Comparison of ENCODE assay signal across 10 cellular contexts in the genomic region with DNA sequence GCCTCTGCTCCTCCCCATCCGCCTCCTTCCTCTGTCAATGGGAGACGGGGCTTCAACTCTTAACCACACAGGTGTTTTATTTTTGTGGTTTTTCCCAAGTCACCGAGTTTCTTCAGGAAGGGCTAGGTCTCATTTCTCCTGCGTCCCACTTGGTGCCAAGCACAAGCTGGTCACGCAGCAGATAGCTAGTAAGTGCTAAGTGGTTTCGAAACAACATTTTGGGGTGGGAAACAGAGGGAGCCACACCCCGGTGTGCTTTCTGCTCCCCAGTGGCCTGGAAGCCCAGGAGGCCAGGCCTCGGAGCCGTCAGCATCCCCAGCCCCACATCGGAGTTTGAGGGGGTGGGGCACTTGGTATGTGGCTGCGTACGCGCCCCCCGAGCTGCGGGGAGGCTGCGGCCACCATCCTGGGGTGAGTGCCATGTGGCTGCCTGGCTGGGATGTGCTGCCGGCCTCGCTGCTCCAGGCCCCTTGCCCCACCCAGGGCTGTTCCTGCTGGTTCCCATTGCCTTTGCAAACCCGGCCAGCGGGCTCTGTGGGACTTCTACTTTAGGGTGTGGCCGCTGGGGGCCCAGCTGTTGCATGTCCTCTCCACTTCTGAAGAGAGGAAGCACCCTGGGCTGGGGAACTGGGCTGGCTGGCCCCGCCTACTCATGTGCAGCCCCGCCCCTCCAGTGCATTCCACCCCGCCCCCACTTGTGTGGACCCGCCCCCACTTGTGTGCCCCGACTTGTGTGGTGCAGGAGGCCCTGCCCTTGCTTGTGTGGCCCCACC. TPM values are rescaled to one million over a fixed set of nuclear protein-coding genes. Genes with fewer than 3 reads are reported as not detected.
DNase-seq lines count a peak whose midpoint lies in the region; ATAC-seq and TF ChIP-seq lines count a peak whose summit lies in the region.
"Had no signal": no experiment of that assay in that cellular context is flagged by ENCODE, and none has a peak within 500 bp of the region (broad histone marks: within the 10 kb centered on the region; RNA-seq: fewer than 3 reads in every experiment).

No MANE protein-coding gene starts in this region.

- H3K36me3 Mint-ChIP-seq in glutamatergic neuron (ENCODE audit: unreplicated experiment), result no peaks in the 10 kb centered on the region
- H3K36me3 Mint-ChIP-seq: CD4-positive, CD25-positive, alpha-beta regulatory T cell had no signal

- H3K4me3 ChIP-seq in WERI-Rb-1 (ENCODE audit: low read depth, low read length) (no peak overlapping the region), transverse colon (no peak overlapping the region)

- H3K27ac ChIP-seq in WERI-Rb-1, result no peak overlapping the region
- H3K27ac ChIP-seq in transverse colon, result peak overlapping the region in 3 of 4 donors; percentile 19 to 48 (median 22)

- DNase-seq in activated CD4-positive, alpha-beta T cell treated with anti-CD3 and anti-CD28 coated beads for 4 hours, result peak; percentile 16 to 21
- no peak for DNase-seq in activated CD4-positive, alpha-beta T cell treated with anti-CD3 and anti-CD28 coated beads, Interleukin-2, amount 50 U/mL, for 4 hours
- DNase-seq in WERI-Rb-1 (peak; percentile 56), glutamatergic neuron (no peak), transverse colon (peak; percentile 55), NCI-H1048 (lab: John Stamatoyannopoulos, UW) (no peak), NCI-H748 (lab: John Stamatoyannopoulos, UW; ENCODE audit: unreplicated experiment) (no peak)
- DNase-seq: NCI-H526 treated with DMSO at 0.1 percent for 48 hours had no signal

- TF ChIP-seq POLR2A in transverse colon (IDR thresholded peaks at IDR 0.05), result no peak

- H3K27me3 Mint-ChIP-seq in glutamatergic neuron (ENCODE audit: unreplicated experiment), result peaks cover 25% of the 10 kb centered on the region
- H3K27me3 Mint-ChIP-seq: CD4-positive, CD25-positive, alpha-beta regulatory T cell had no signal

- no peak overlapping the region for H3K4me3 Mint-ChIP-seq in glutamatergic neuron (ENCODE audit: unreplicated experiment)
- H3K4me3 Mint-ChIP-seq: CD4-positive, CD25-positive, alpha-beta regulatory T cell had no signal

- no peaks in the 10 kb centered on the region for H3K9me3 ChIP-seq in WERI-Rb-1 (ENCODE audit: severe bottlenecking)
- H3K9me3 ChIP-seq in transverse colon, result no peaks in the 10 kb centered on the region

- H3K27me3 ChIP-seq in WERI-Rb-1 (ENCODE audit: insufficient read depth, low read depth, severe bottlenecking) (no peaks in the 10 kb centered on the region), transverse colon (no peaks in the 10 kb centered on the region)

- WGBS in transverse colon (ENCODE audit: low coverage in 1 of 2), 2 donors, result 62 to 67% methylated on average over 3 to 23 of the region's 26 CpGs

- no peak for TF ChIP-seq EP300 in transverse colon (IDR thresholded peaks at IDR 0.05; ENCODE audit: low read depth)

- peaks cover 24% of the 10 kb centered on the region for H3K4me1 Mint-ChIP-seq in glutamatergic neuron (ENCODE audit: low read depth, unreplicated experiment)

- H3K4me1 ChIP-seq in transverse colon, result peaks cover 6 to 37% (median 28%) of the 10 kb centered on the region in 4 donors

- TF ChIP-seq CTCF in WERI-Rb-1 (IDR thresholded peaks at IDR 0.05; ENCODE audit: low read depth, low read length) (no peak), glutamatergic neuron (IDR thresholded peaks at IDR 0.05; ENCODE audit: partially characterized antibody, unreplicated experiment) (no peak), transverse colon (IDR thresholded peaks at IDR 0.05) (no peak)

- no peak for ATAC-seq in GM21786 (IDR thresholded peaks at IDR 0.05; ENCODE audit: unreplicated experiment)

- intact Hi-C loops in transverse colon (cut with DNase I; ENCODE audit: low total_unique reads), result no loop called here

- peaks cover 21% of the 10 kb centered on the region for H3K9me3 Mint-ChIP-seq in glutamatergic neuron (ENCODE audit: unreplicated experiment)
- H3K9me3 Mint-ChIP-seq: CD4-positive, CD25-positive, alpha-beta regulatory T cell had no signal

- peak overlapping the region; percentile 22 for H3K27ac Mint-ChIP-seq in glutamatergic neuron (ENCODE audit: unreplicated experiment)
- H3K27ac Mint-ChIP-seq: CD4-positive, CD25-positive, alpha-beta regulatory T cell had no signal

- in situ Hi-C loops in transverse colon (cut with MboI; ENCODE audit: low pct_ligation_motif_present in 1 of 4, low pct_unique_long_range_greater_than_20kb in 1 of 4, low sequenced_read_pairs in 3 of 4), result loop anchor here in 2 of 4 donors (10.0 kb wide), 1 partner anchor 66 kb away; no protein-coding TSS in a partner anchor

- peaks cover 68% of the 10 kb centered on the region for H3K36me3 ChIP-seq in WERI-Rb-1
- H3K36me3 ChIP-seq in transverse colon, result no peaks in the 10 kb centered on the region

RNA-seq across cellular contexts. Expression of a gene that starts 55.6 kb away (rescaled TPM):
- total RNA-seq in glutamatergic neuron (ENCODE audit: unreplicated experiment) (252 TPM), transverse colon (10 to 100 TPM; 11.7 to 62.1 (median 39.6) TPM)

Comparison
In these comparisons a context has a peak if more than half of its experiments do, and no peak if none do; other contexts are left out.
1. DNase-seq: peak in activated CD4-positive, alpha-beta T cell treated with anti-CD3 and anti-CD28 coated beads for 4 hours (2 of 2), WERI-Rb-1 (single experiment) and transverse colon (single experiment); none in activated CD4-positive, alpha-beta T cell treated with anti-CD3 and anti-CD28 coated beads, Interleukin-2, amount 50 U/mL, for 4 hours (0 of 2), glutamatergic neuron (single experiment), NCI-H1048 (single experiment) and NCI-H748 (single experiment).